In genomic region chrX:80578518-80579105, GRCh38 we compare ENCODE assay signal across 9 cellular contexts.
DNase-seq lines count a peak whose midpoint lies in the region; ATAC-seq and TF ChIP-seq lines count a peak whose summit lies in the region.
"Had no signal": no experiment of that assay in that cellular context is flagged by ENCODE, and none has a peak within 500 bp of the region (broad histone marks: within the 10 kb centered on the region; RNA-seq: fewer than 3 reads in every experiment).

No MANE protein-coding gene starts in this region.

- no peaks in the 10 kb centered on the region for H3K36me3 Mint-ChIP-seq in activated naive CD4-positive, alpha-beta T cell treated with anti-CD3 and anti-CD28 coated beads, Interleukin-2, amount 10 ng/mL, durations not matched to agents 7 days and 5 days
- no peaks in the 10 kb centered on the region for H3K36me3 Mint-ChIP-seq in activated CD8-positive, alpha-beta memory T cell treated with anti-CD3 and anti-CD28 coated beads, Interleukin-2, amount 10 ng/mL, durations not matched to agents 7 days and 5 days

- peak; percentile 69 for ATAC-seq in GM18502 (IDR thresholded peaks at IDR 0.05; ENCODE audit: poor library complexity, unreplicated experiment)
- ATAC-seq in activated CD8-positive, alpha-beta memory T cell treated with anti-CD3 and anti-CD28 coated beads, Interleukin-2, amount 10 ng/mL, durations not matched to agents 7 days and 5 days, result no peak

- DNase-seq in AG10803 (ENCODE audit: low read depth), result peak; percentile 4
- DNase-seq in NCI-H1105 treated with DMSO at 0.1 percent for 48 hours (lab: John Stamatoyannopoulos, UW), result peak; percentile 0
- peak; percentile 28 for DNase-seq in choroid plexus epithelial cell (ENCODE audit: low read depth)
- DNase-seq in activated naive CD4-positive, alpha-beta T cell treated with anti-CD3 and anti-CD28 coated beads, Interleukin-2, amount 10 ng/mL, durations not matched to agents 7 days and 5 days, result no peak
- DNase-seq in activated CD8-positive, alpha-beta memory T cell treated with anti-CD3 and anti-CD28 coated beads, Interleukin-2, amount 10 ng/mL, durations not matched to agents 7 days and 5 days, result no peak
- DNase-seq in stimulated activated CD4-positive, alpha-beta T cell treated with anti-CD3 and anti-CD28 coated beads, Interleukin-2, amount 100 ng/mL, for 24 hours, result no peak

- CTCF ChIA-PET in activated naive CD4-positive, alpha-beta T cell treated with anti-CD3 and anti-CD28 coated beads, Interleukin-2, amount 10 ng/mL, durations not matched to agents 7 days and 5 days (lab: Charles Lee), result no interaction called here
- CTCF ChIA-PET in activated CD8-positive, alpha-beta memory T cell treated with anti-CD3 and anti-CD28 coated beads, Interleukin-2, amount 10 ng/mL, durations not matched to agents 7 days and 5 days (lab: Charles Lee), result no interaction called here

- no peaks in the 10 kb centered on the region for H3K79me2 ChIP-seq in parathyroid adenoma

- peaks cover 2% of the 10 kb centered on the region for H3K9me3 Mint-ChIP-seq in activated naive CD4-positive, alpha-beta T cell treated with anti-CD3 and anti-CD28 coated beads, Interleukin-2, amount 10 ng/mL, durations not matched to agents 7 days and 5 days
- H3K9me3 Mint-ChIP-seq in activated CD8-positive, alpha-beta memory T cell treated with anti-CD3 and anti-CD28 coated beads, Interleukin-2, amount 10 ng/mL, durations not matched to agents 7 days and 5 days (ENCODE audit: low read depth), result no peaks in the 10 kb centered on the region

- TF ChIP-seq CTCF in AG10803 (conservative IDR thresholded peaks at IDR 0.05; ENCODE audit: low read length), result peak; percentile 52
- peak; percentile 50 for TF ChIP-seq CTCF in choroid plexus epithelial cell (conservative IDR thresholded peaks at IDR 0.05; ENCODE audit: low read depth, low read length)
- TF ChIP-seq CTCF in parathyroid adenoma (IDR thresholded peaks at IDR 0.05), result peak; percentile 24

- H2AFZ ChIP-seq in parathyroid adenoma, result no peak overlapping the region

- H3K27me3 ChIP-seq in parathyroid adenoma (ENCODE audit: control insufficient read depth, insufficient read depth, low read length), result no peaks in the 10 kb centered on the region

- no peak overlapping the region for H3K27ac Mint-ChIP-seq in activated naive CD4-positive, alpha-beta T cell treated with anti-CD3 and anti-CD28 coated beads, Interleukin-2, amount 10 ng/mL, durations not matched to agents 7 days and 5 days
- H3K27ac Mint-ChIP-seq in activated CD8-positive, alpha-beta memory T cell treated with anti-CD3 and anti-CD28 coated beads, Interleukin-2, amount 10 ng/mL, durations not matched to agents 7 days and 5 days, result no peak overlapping the region

- no peaks in the 10 kb centered on the region for H3K36me3 ChIP-seq in parathyroid adenoma (ENCODE audit: control insufficient read depth, insufficient read depth, low read length)

- no peaks in the 10 kb centered on the region for H3K4me1 Mint-ChIP-seq in activated naive CD4-positive, alpha-beta T cell treated with anti-CD3 and anti-CD28 coated beads, Interleukin-2, amount 10 ng/mL, durations not matched to agents 7 days and 5 days
- no peaks in the 10 kb centered on the region for H3K4me1 Mint-ChIP-seq in activated CD8-positive, alpha-beta memory T cell treated with anti-CD3 and anti-CD28 coated beads, Interleukin-2, amount 10 ng/mL, durations not matched to agents 7 days and 5 days

- no peaks in the 10 kb centered on the region for H3K27me3 Mint-ChIP-seq in activated naive CD4-positive, alpha-beta T cell treated with anti-CD3 and anti-CD28 coated beads, Interleukin-2, amount 10 ng/mL, durations not matched to agents 7 days and 5 days
- H3K27me3 Mint-ChIP-seq in activated CD8-positive, alpha-beta memory T cell treated with anti-CD3 and anti-CD28 coated beads, Interleukin-2, amount 10 ng/mL, durations not matched to agents 7 days and 5 days, result no peaks in the 10 kb centered on the region

- no peak overlapping the region for H3K4me3 ChIP-seq in AG10803 (ENCODE audit: low read length)
- no peak overlapping the region for H3K4me3 ChIP-seq in choroid plexus epithelial cell (ENCODE audit: low read depth, low read length)
- no peak overlapping the region for H3K4me3 ChIP-seq in parathyroid adenoma (ENCODE audit: low read depth, low read length)

- no peak overlapping the region for H3K4me3 Mint-ChIP-seq in activated naive CD4-positive, alpha-beta T cell treated with anti-CD3 and anti-CD28 coated beads, Interleukin-2, amount 10 ng/mL, durations not matched to agents 7 days and 5 days
- no peak overlapping the region for H3K4me3 Mint-ChIP-seq in activated CD8-positive, alpha-beta memory T cell treated with anti-CD3 and anti-CD28 coated beads, Interleukin-2, amount 10 ng/mL, durations not matched to agents 7 days and 5 days

- H3K4me1 ChIP-seq in parathyroid adenoma, result no peaks in the 10 kb centered on the region

- no peak overlapping the region for H3K27ac ChIP-seq in parathyroid adenoma
- H3K27ac ChIP-seq: HL-60 had no signal

- H3K9me3 ChIP-seq in parathyroid adenoma (ENCODE audit: control insufficient read depth, low read length), result no peaks in the 10 kb centered on the region

- no peak overlapping the region for H3K4me2 ChIP-seq in parathyroid adenoma (ENCODE audit: low read length)

- no peak overlapping the region for H3K9ac ChIP-seq in parathyroid adenoma

Comparison
In these comparisons a context has a peak if more than half of its experiments do, and no peak if none do; other contexts are left out.
1. DNase-seq: peak in AG10803 (single experiment), NCI-H1105 treated with DMSO at 0.1 percent for 48 hours (single experiment) and choroid plexus epithelial cell (single experiment); none in activated naive CD4-positive, alpha-beta T cell treated with anti-CD3 and anti-CD28 coated beads, Interleukin-2, amount 10 ng/mL, durations not matched to agents 7 days and 5 days (single experiment), activated CD8-positive, alpha-beta memory T cell treated with anti-CD3 and anti-CD28 coated beads, Interleukin-2, amount 10 ng/mL, durations not matched to agents 7 days and 5 days (single experiment) and stimulated activated CD4-positive, alpha-beta T cell treated with anti-CD3 and anti-CD28 coated beads, Interleukin-2, amount 100 ng/mL, for 24 hours (0 of 2).
2. Peak in every context shown above with its lines, with median percentiles within 50 percentile points of each other: CTCF ChIP-seq.